Comparison of ENCODE assay signal across 20 cellular contexts in the genomic region with DNA sequence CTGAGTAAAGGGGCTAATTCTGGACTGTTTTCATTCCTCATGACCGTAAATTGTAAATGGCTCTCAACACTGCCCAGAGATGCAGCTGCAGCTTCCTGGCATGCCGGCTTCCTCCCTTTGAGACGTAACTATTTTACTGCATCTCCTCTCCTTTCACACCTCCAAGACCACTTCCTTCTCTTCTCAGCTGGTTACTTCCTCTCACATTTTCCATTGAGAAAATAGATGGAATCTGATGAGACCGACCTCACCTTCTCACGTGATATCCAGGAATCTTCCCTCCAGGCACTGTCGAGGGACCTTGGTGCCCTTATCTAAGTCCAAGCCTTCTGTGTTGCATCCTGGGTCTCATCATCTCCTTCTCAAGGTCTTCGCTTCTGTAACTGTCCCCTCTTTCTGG. TPM values are rescaled to one million over a fixed set of nuclear protein-coding genes. Genes with fewer than 3 reads are reported as not detected.
A peak's percentile ranks its signal among the peaks of the same experiment; 100 is the strongest.
DNase-seq lines count a peak whose midpoint lies in the region; ATAC-seq lines count a peak whose summit lies in the region.
"Had no signal": no experiment of that assay in that cellular context is flagged by ENCODE, and none has a peak within 500 bp of the region (broad histone marks: within the 10 kb centered on the region; RNA-seq: fewer than 3 reads in every experiment).

No MANE protein-coding gene starts in this region.

- H3K36me3 Mint-ChIP-seq in activated T-cell treated with anti-CD3 and anti-CD28 coated beads, Interleukin-2, amount 50 U/mL, for 4 hours (ENCODE audit: insufficient read depth), result peaks cover 1% of the 10 kb centered on the region
- peaks cover 2% of the 10 kb centered on the region for H3K36me3 Mint-ChIP-seq in T-cell
- peaks cover 3% of the 10 kb centered on the region for H3K36me3 Mint-ChIP-seq in central memory CD8-positive, alpha-beta T cell (ENCODE audit: insufficient read depth)

- H3K9me3 Mint-ChIP-seq in activated T-cell treated with anti-CD3 and anti-CD28 coated beads, Interleukin-2, amount 50 U/mL, for 4 hours, result no peaks in the 10 kb centered on the region
- H3K9me3 Mint-ChIP-seq in T-cell, result no peaks in the 10 kb centered on the region
- H3K9me3 Mint-ChIP-seq in central memory CD8-positive, alpha-beta T cell, result no peaks in the 10 kb centered on the region

- peak overlapping the region; percentile 84 to 85 for H3K27ac Mint-ChIP-seq in T-cell
- peak overlapping the region; percentile 10 for H3K27ac Mint-ChIP-seq in central memory CD8-positive, alpha-beta T cell (ENCODE audit: low read depth)
- H3K27ac Mint-ChIP-seq: mesothelial cell of epicardium had no signal

- POLR2A ChIA-PET in T-cell (lab: Charles Lee), result interaction anchor here in 1 of 2 donors (0.6 kb wide), 1 partner anchor 13 kb away, joined by 5 read pairs; the partner anchor contains the start of gene LYSMD4

- CTCF ChIA-PET in T-cell (lab: Charles Lee), result interaction anchor here in 1 of 2 donors (1.0 kb wide), 1 partner anchor 433 kb away, joined by 3 read pairs; no protein-coding TSS in a partner anchor

- peaks cover 30% of the 10 kb centered on the region for H3K4me1 Mint-ChIP-seq in activated T-cell treated with anti-CD3 and anti-CD28 coated beads, Interleukin-2, amount 50 U/mL, for 4 hours (ENCODE audit: low read depth)
- H3K4me1 Mint-ChIP-seq in T-cell, result peaks cover 29 to 33% (median 30%) of the 10 kb centered on the region in 3 donors
- H3K4me1 Mint-ChIP-seq in central memory CD8-positive, alpha-beta T cell, result peaks cover 15% of the 10 kb centered on the region
- H3K4me1 Mint-ChIP-seq: mesothelial cell of epicardium had no signal

- no peak for ATAC-seq in activated T-cell treated with anti-CD3 and anti-CD28 coated beads, Interleukin-2, amount 50 U/mL, for 4 hours
- ATAC-seq in T-cell (replicated peaks in 1 of 4), result peak; percentile 30 to 71 (median 68)
- ATAC-seq in central memory CD8-positive, alpha-beta T cell (replicated peaks; ENCODE audit: extremely low read depth, poor library complexity, severe bottlenecking), result no peak
- no peak for ATAC-seq in stimulated activated naive CD8-positive, alpha-beta T cell treated with anti-CD3 and anti-CD28 coated beads, Interleukin-15, Interleukin-2, amounts not matched to agents 100 U/mL and 50 U/mL, for 24 hours
- ATAC-seq: heart right ventricle, sciatic nerve had no signal

- H3K4me3 Mint-ChIP-seq in activated T-cell treated with anti-CD3 and anti-CD28 coated beads, Interleukin-2, amount 50 U/mL, for 4 hours, result peak overlapping the region; percentile 57
- H3K4me3 Mint-ChIP-seq in T-cell, result peak overlapping the region; percentile 35 to 68 (median 61)
- H3K4me3 Mint-ChIP-seq in central memory CD8-positive, alpha-beta T cell, result no peak overlapping the region
- H3K4me3 Mint-ChIP-seq: mesothelial cell of epicardium had no signal

- no peaks in the 10 kb centered on the region for H3K27me3 Mint-ChIP-seq in activated T-cell treated with anti-CD3 and anti-CD28 coated beads, Interleukin-2, amount 50 U/mL, for 4 hours (ENCODE audit: low read depth)
- H3K27me3 Mint-ChIP-seq in T-cell, result no peaks in the 10 kb centered on the region
- no peaks in the 10 kb centered on the region for H3K27me3 Mint-ChIP-seq in central memory CD8-positive, alpha-beta T cell

- no peak for DNase-seq in activated T-cell treated with anti-CD3 and anti-CD28 coated beads, Interleukin-2, amount 50 U/mL, for 4 hours
- DNase-seq in activated T-cell treated with anti-CD3 and anti-CD28 coated beads, Interleukin-2, amount 50 U/mL, for 1 hour, result no peak
- DNase-seq in T-cell (peak in 2 of 34 experiments; percentile 13 to 14), NCI-H345 treated with DMSO at 0.1 percent for 48 hours (lab: John Stamatoyannopoulos, UW; ENCODE audit: unreplicated experiment) (no peak), COR-L47 (lab: John Stamatoyannopoulos, UW) (no peak), COLO668 (lab: John Stamatoyannopoulos, UW; ENCODE audit: unreplicated experiment) (no peak)
- no peak for DNase-seq in central memory CD8-positive, alpha-beta T cell (ENCODE audit: low spot score in 2 of 2)
- DNase-seq in stimulated activated naive CD8-positive, alpha-beta T cell treated with anti-CD3 and anti-CD28 coated beads, Interleukin-15, Interleukin-2, amounts not matched to agents 100 U/mL and 50 U/mL, for 24 hours, result peak; percentile 22
- DNase-seq: ACHN; activated CD4-positive, alpha-beta T cell treated with anti-CD3 and anti-CD28 coated beads, Interleukin-2, amount 50 U/mL, for 4 hours; activated gamma-delta T cell; brain microvascular endothelial cell; dorsolateral prefrontal cortex; heart right ventricle; NCI-H226; SHP77 treated with DMSO at 0.1 percent for 48 hours; stimulated activated CD4-positive, alpha-beta T cell treated with anti-CD3 and anti-CD28 coated beads, Interleukin-1b, Interleukin-23, amount 100 ng/mL, for 48 hours; T-helper 9 cell had no signal

RNA-seq across cellular contexts. Expression of gene LYSMD4, which starts 12.7 kb away (rescaled TPM):
- 1 to 10 TPM; 4.5 to 6.2 (median 5.5) TPM for total RNA-seq in activated T-cell treated with anti-CD3 and anti-CD28 coated beads, Interleukin-2, amount 50 U/mL, for 4 hours
- total RNA-seq in T-cell, result 10 to 100 TPM; 12.6 to 26.5 (median 17.6) TPM

Comparison
In these comparisons a context has a peak if more than half of its experiments do, and no peak if none do; other contexts are left out.
1. ATAC-seq: peak in T-cell (4 of 4); none in activated T-cell treated with anti-CD3 and anti-CD28 coated beads, Interleukin-2, amount 50 U/mL, for 4 hours (0 of 2), central memory CD8-positive, alpha-beta T cell (single experiment) and stimulated activated naive CD8-positive, alpha-beta T cell treated with anti-CD3 and anti-CD28 coated beads, Interleukin-15, Interleukin-2, amounts not matched to agents 100 U/mL and 50 U/mL, for 24 hours (single experiment).